19 cellular contexts compared by ENCODE assay signal in genomic region chr1:212955098-212955497, GRCh38.
"Had no signal": no experiment of that assay in that cellular context is flagged by ENCODE, and none has a peak within 500 bp of the region (broad histone marks: within the 10 kb centered on the region; RNA-seq: fewer than 3 reads in every experiment).

No MANE protein-coding gene starts in this region.

- H3K9me3 Mint-ChIP-seq: activated CD4-positive, alpha-beta memory T cell treated with anti-CD3 and anti-CD28 coated beads, Interleukin-2, amount 10 ng/mL, durations not matched to agents 7 days and 5 days; activated naive CD4-positive, alpha-beta T cell treated with anti-CD3 and anti-CD28 coated beads, Interleukin-2, amount 50 U/mL, for 24 hours; activated T-cell treated with anti-CD3 and anti-CD28 coated beads, Interleukin-2, amount 50 U/mL, for 4 hours; naive B cell had no signal

- H3K36me3 Mint-ChIP-seq: activated naive CD4-positive, alpha-beta T cell treated with anti-CD3 and anti-CD28 coated beads, Interleukin-2, amount 50 U/mL, for 24 hours; naive B cell had no signal

- DNase-seq: activated CD4-positive, alpha-beta memory T cell treated with anti-CD3 and anti-CD28 coated beads, Interleukin-2, amount 10 ng/mL, durations not matched to agents 7 days and 5 days; activated CD4-positive, alpha-beta T cell treated with anti-CD3 and anti-CD28 coated beads for 4 hours; activated effector memory CD4-positive, alpha-beta T cell treated with Interleukin-2 at 50 U/mL for 16 hours; activated T-cell treated with anti-CD3 and anti-CD28 coated beads, Interleukin-2, amount 50 U/mL, for 4 hours; amniotic stem cell; body of pancreas; caudate nucleus; islet precursor cell; midbrain; naive B cell; stimulated activated CD4-positive, alpha-beta T cell treated with anti-CD3 and anti-CD28 coated beads, Interleukin-12 subunit alpha, Interleukin-12 subunit beta, amount 100 ng/mL, for 4 hours; stimulated activated naive CD4-positive, alpha-beta T cell; tibial artery; WERI-Rb-1 had no signal

- H3K36me3 ChIP-seq: tibial artery, vagina had no signal

- FAIRE-seq: colon, endometrium had no signal

- H3K27ac ChIP-seq: body of pancreas, parathyroid adenoma, tibial artery, vagina, WERI-Rb-1 had no signal

- H3K4me3 ChIP-seq: body of pancreas, tibial artery, vagina had no signal

- H3K9me3 ChIP-seq: body of pancreas, tibial artery, vagina had no signal

- ATAC-seq: activated T-cell treated with anti-CD3 and anti-CD28 coated beads, Interleukin-2, amount 50 U/mL, for 4 hours; body of pancreas had no signal

- H3K4me1 ChIP-seq: parathyroid adenoma had no signal

- H3K27me3 ChIP-seq: vagina had no signal

- H3K9ac ChIP-seq: parathyroid adenoma had no signal

- H3K27ac Mint-ChIP-seq: activated CD4-positive, alpha-beta memory T cell treated with anti-CD3 and anti-CD28 coated beads, Interleukin-2, amount 10 ng/mL, durations not matched to agents 7 days and 5 days; activated naive CD4-positive, alpha-beta T cell treated with anti-CD3 and anti-CD28 coated beads, Interleukin-2, amount 50 U/mL, for 24 hours; naive B cell had no signal

- H3K4me3 Mint-ChIP-seq: activated CD4-positive, alpha-beta memory T cell treated with anti-CD3 and anti-CD28 coated beads, Interleukin-2, amount 10 ng/mL, durations not matched to agents 7 days and 5 days; activated naive CD4-positive, alpha-beta T cell treated with anti-CD3 and anti-CD28 coated beads, Interleukin-2, amount 50 U/mL, for 24 hours; activated T-cell treated with anti-CD3 and anti-CD28 coated beads, Interleukin-2, amount 50 U/mL, for 4 hours; naive B cell had no signal
